Comparison of ENCODE assay signal across 23 cellular contexts in genomic region chr11:121610706-121611105, GRCh38.
"Had no signal": no experiment of that assay in that cellular context is flagged by ENCODE, and none has a peak within 500 bp of the region (broad histone marks: within the 10 kb centered on the region; RNA-seq: fewer than 3 reads in every experiment).

No MANE protein-coding gene starts in this region.

- DNase-seq: activated CD4-positive, alpha-beta T cell treated with anti-CD3 and anti-CD28 coated beads for 48 hours; activated CD4-positive, alpha-beta T cell treated with anti-CD3 and anti-CD28 coated beads, Interleukin-2, amount 50 U/mL, for 4 hours; activated CD4-positive, CD25-positive, alpha-beta regulatory T cell treated with anti-CD3 and anti-CD28 coated beads, Interleukin-2, amount 50 U/mL, for 72 hours; activated CD8-positive, alpha-beta memory T cell treated with anti-CD3 and anti-CD28 coated beads, Interleukin-2, amount 50 U/mL, for 48 hours; activated CD8-positive, alpha-beta T cell treated with anti-CD3 and anti-CD28 coated beads, Interleukin-2, amount 10 ng/mL, durations not matched to agents 7 days and 5 days; activated naive CD4-positive, alpha-beta T cell treated with anti-CD3 and anti-CD28 coated beads, Interleukin-2, amount 50 U/mL, for 16 hours; activated naive CD8-positive, alpha-beta T cell treated with anti-CD3 and anti-CD28 coated beads, Interleukin-2, amount 10 ng/mL, durations not matched to agents 7 days and 5 days; activated T-cell treated with anti-CD3 and anti-CD28 coated beads, Interleukin-2, amount 50 U/mL, for 1 hour; adrenal gland; MG63; MV-4-11; NCI-H1092 treated with DMSO at 0.1 percent for 48 hours; NCI-H1694; NCI-H2029; NCI-H2107; NCI-H2171 treated with DMSO at 0.1 percent for 48 hours; NCI-H226; NCI-H510A; NCI-H526 treated with DMSO at 0.1 percent for 48 hours; NCI-H82; SIG-M5; T-cell had no signal

- ATAC-seq: activated CD8-positive, alpha-beta T cell treated with anti-CD3 and anti-CD28 coated beads, Interleukin-2, amount 10 ng/mL, durations not matched to agents 7 days and 5 days; T-cell; WTC11 had no signal
